ENCODE assay signal across 1 cellular context in the genomic region with DNA sequence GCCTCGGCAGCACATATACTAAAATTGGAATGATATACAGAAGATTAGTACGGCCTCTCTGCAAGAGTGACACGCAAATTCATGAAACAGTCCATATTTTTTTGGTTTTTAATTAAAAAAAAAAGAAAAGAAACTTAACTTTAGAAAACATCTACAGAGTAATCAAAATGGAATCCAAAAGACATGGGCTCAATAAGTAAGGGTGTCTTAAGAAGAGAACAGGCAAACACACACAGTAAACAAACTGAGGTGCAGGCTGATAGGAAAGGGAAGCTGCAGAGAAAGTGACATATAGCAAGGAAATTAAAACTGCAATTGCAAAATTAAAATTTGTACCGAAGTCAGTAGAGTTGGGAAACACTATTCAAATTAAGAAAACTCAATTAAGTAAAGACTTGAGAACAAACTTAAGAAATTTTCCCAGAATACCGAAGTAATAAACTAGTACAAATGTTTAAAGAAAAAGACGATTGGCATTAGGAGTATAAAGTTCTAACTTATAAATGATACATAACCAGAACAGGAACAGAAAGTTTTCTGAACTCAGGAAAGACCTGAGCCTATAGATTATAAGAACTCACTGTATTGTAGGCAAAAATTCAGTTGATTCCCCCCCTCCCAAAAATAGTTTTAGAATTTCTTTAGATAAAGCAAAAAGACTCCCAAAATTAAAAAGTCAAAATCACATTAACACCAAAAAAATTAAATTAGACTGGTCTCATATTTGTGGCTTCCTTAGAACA.
TF ChIP-seq lines count a peak whose summit lies in the region.

No MANE protein-coding gene starts in this region.

TF ChIP-seq in GM12878, 131 proteins besides CTCF, POLR2A, EP300 and RAD21:
- TF ChIP-seq JUNB (IDR thresholded peaks at IDR 0.05) (no peak), RAD51 (IDR thresholded peaks at IDR 0.05) (no peak)
- TF ChIP-seq, protein P1, sequence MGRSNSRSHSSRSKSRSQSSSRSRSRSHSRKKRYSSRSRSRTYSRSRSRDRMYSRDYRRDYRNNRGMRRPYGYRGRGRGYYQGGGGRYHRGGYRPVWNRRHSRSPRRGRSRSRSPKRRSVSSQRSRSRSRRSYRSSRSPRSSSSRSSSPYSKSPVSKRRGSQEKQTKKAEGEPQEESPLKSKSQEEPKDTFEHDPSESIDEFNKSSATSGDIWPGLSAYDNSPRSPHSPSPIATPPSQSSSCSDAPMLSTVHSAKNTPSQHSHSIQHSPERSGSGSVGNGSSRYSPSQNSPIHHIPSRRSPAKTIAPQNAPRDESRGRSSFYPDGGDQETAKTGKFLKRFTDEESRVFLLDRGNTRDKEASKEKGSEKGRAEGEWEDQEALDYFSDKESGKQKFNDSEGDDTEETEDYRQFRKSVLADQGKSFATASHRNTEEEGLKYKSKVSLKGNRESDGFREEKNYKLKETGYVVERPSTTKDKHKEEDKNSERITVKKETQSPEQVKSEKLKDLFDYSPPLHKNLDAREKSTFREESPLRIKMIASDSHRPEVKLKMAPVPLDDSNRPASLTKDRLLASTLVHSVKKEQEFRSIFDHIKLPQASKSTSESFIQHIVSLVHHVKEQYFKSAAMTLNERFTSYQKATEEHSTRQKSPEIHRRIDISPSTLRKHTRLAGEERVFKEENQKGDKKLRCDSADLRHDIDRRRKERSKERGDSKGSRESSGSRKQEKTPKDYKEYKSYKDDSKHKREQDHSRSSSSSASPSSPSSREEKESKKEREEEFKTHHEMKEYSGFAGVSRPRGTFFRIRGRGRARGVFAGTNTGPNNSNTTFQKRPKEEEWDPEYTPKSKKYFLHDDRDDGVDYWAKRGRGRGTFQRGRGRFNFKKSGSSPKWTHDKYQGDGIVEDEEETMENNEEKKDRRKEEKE (IDR thresholded peaks at IDR 0.05): no peak
- TF ChIP-seq, protein P2, sequence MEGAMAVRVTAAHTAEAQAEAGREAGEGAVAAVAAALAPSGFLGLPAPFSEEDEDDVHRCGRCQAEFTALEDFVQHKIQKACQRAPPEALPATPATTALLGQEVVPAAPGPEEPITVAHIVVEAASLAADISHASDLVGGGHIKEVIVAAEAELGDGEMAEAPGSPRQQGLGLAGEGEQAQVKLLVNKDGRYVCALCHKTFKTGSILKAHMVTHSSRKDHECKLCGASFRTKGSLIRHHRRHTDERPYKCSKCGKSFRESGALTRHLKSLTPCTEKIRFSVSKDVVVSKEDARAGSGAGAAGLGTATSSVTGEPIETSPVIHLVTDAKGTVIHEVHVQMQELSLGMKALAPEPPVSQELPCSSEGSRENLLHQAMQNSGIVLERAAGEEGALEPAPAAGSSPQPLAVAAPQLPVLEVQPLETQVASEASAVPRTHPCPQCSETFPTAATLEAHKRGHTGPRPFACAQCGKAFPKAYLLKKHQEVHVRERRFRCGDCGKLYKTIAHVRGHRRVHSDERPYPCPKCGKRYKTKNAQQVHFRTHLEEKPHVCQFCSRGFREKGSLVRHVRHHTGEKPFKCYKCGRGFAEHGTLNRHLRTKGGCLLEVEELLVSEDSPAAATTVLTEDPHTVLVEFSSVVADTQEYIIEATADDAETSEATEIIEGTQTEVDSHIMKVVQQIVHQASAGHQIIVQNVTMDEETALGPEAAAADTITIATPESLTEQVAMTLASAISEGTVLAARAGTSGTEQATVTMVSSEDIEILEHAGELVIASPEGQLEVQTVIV (IDR thresholded peaks at IDR 0.05; ENCODE audit: borderline replicate concordance, partially characterized antibody): no peak
